ENCODE assay signal across 1 cellular context in the genomic region with DNA sequence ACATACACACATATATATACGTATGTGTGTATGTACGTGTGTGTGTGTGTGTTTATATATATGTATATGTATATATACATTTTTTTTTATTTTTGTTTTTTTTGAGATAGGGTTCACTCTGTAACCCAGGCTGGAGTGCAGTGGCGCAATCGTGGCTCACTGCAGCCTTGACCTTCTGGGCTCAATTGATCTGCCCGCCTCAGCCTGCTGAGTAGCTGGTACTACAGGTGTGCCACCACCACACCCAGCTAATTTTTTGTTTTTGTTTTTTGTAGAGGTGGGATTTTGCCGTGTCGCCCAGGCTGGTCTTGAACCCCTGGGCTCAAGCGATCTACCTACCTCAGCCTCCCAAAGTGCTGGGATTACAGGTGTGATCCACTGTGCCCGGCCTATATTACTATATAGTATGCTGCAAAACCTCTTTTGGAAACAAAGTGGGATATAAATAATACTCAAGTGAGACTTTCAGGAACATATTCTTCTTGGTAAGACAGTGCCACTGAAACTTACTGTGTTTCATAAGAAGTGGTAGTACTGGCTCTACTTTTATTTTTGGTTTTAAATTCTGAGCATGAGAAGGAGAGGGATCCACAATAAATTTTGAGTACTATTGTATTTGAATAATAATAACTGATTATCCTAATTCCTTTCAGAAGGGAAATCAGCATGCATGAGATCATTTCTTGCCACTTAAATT.
TF ChIP-seq lines count a peak whose summit lies in the region.

No MANE protein-coding gene starts in this region.

TF ChIP-seq in GM23338, 12 proteins besides CTCF, POLR2A, EP300 and RAD21 (continued from another document):
- no peak for TF ChIP-seq REST (IDR thresholded peaks at IDR 0.05; ENCODE audit: unreplicated experiment)
- no peak for TF ChIP-seq CREB1 (CRISPR knock-in tag; IDR thresholded peaks at IDR 0.05; ENCODE audit: low read depth)
- TF ChIP-seq JUNB (IDR thresholded peaks at IDR 0.05; ENCODE audit: unreplicated experiment) = no peak
